29 cellular contexts compared by ENCODE assay signal in genomic region chr22:19046287-19046686, GRCh38.
"Had no signal": no experiment of that assay in that cellular context is flagged by ENCODE, and none has a peak within 500 bp of the region (broad histone marks: within the 10 kb centered on the region; RNA-seq: fewer than 3 reads in every experiment).

No MANE protein-coding gene starts in this region.

- FAIRE-seq: colon, endometrium, endothelial cell of umbilical vein, frontal cortex had no signal

- H3K4me3 ChIP-seq: colonic mucosa, coronary artery, dorsolateral prefrontal cortex, esophagus muscularis mucosa, esophagus squamous epithelium, gastrocnemius medialis, gastroesophageal sphincter, heart left ventricle, heart right ventricle had no signal

- H3K27ac Mint-ChIP-seq: dendritic cell treated with granulocyte-macrophage colony-stimulating factor and Interleukin-4, amounts not matched to agents 40 ng/mL and 50 ng/mL, for 4 days; effector memory CD8-positive, alpha-beta T cell; endodermal cell had no signal

- H3K4me1 Mint-ChIP-seq: endodermal cell had no signal

- H3K4me1 ChIP-seq: colonic mucosa, esophagus muscularis mucosa, esophagus squamous epithelium, foreskin keratinocyte, gastroesophageal sphincter, heart right ventricle had no signal

- H3K27ac ChIP-seq: colonic mucosa, coronary artery, dorsolateral prefrontal cortex, epithelial cell of prostate, esophagus muscularis mucosa, esophagus squamous epithelium, foreskin keratinocyte, gastrocnemius medialis, gastroesophageal sphincter, heart left ventricle, heart right ventricle had no signal

- H3K27me3 ChIP-seq: colonic mucosa, dorsolateral prefrontal cortex, esophagus muscularis mucosa, esophagus squamous epithelium, foreskin keratinocyte, gastrocnemius medialis, gastroesophageal sphincter, heart left ventricle, heart right ventricle had no signal

- H3K27me3 Mint-ChIP-seq: dendritic cell treated with granulocyte-macrophage colony-stimulating factor and Interleukin-4, amounts not matched to agents 40 ng/mL and 50 ng/mL, for 4 days; effector memory CD8-positive, alpha-beta T cell had no signal

- ATAC-seq: effector memory CD8-positive, alpha-beta T cell; esophagus mucosa; foreskin keratinocyte; gastrocnemius medialis; gastroesophageal sphincter; heart left ventricle; heart right ventricle had no signal

- H3K9me3 Mint-ChIP-seq: dendritic cell treated with granulocyte-macrophage colony-stimulating factor and Interleukin-4, amounts not matched to agents 40 ng/mL and 50 ng/mL, for 4 days; effector memory CD8-positive, alpha-beta T cell; endodermal cell had no signal

- DNase-seq: colonic mucosa; cortex of kidney; dermis blood vessel endothelial cell; effector CD4-positive, alpha-beta T cell; effector CD8-positive, alpha-beta T cell; effector memory CD4-positive, alpha-beta T cell; effector memory CD8-positive, alpha-beta T cell; endodermal cell; erythroblast; esophagus squamous epithelium; foreskin fibroblast; foreskin keratinocyte; foreskin melanocyte; glutamatergic neuron; head of caudate nucleus; heart left ventricle; heart right ventricle had no signal

- H3K9me3 ChIP-seq: colonic mucosa, esophagus muscularis mucosa, esophagus squamous epithelium, gastrocnemius medialis, gastroesophageal sphincter, heart left ventricle, heart right ventricle had no signal

- H3K4me3 Mint-ChIP-seq: dendritic cell treated with granulocyte-macrophage colony-stimulating factor and Interleukin-4, amounts not matched to agents 40 ng/mL and 50 ng/mL, for 4 days; effector memory CD8-positive, alpha-beta T cell; endodermal cell had no signal
